In genomic region chr4:70559216-70559830, GRCh38 we compare ENCODE assay signal across 8 cellular contexts. TPM values are rescaled to one million over a fixed set of nuclear protein-coding genes. Genes with fewer than 3 reads are reported as not detected.
DNase-seq lines count a peak whose midpoint lies in the region; ATAC-seq and TF ChIP-seq lines count a peak whose summit lies in the region.

No MANE protein-coding gene starts in this region.

- peak; percentile 3 to 52 (median 30) for DNase-seq in CD8-positive, alpha-beta T cell
- DNase-seq in PC-3 = peak; percentile 79
- peak; percentile 48 for DNase-seq in astrocyte of the spinal cord (ENCODE audit: low read depth, low spot score)
- peak; percentile 58 for DNase-seq in iris pigment epithelial cell (ENCODE audit: low read depth)
- DNase-seq in stimulated activated CD4-positive, alpha-beta T cell treated with anti-CD3 and anti-CD28 coated beads, Interleukin-2, amount 100 ng/mL, for 48 hours = peak; percentile 9 to 27

- no peaks in the 10 kb centered on the region for H3F3A ChIP-seq in PC-3 (ENCODE audit: low read length, unreplicated experiment)

- no peak overlapping the region for H3K4me3 Mint-ChIP-seq in CD8-positive, alpha-beta T cell

- no peak overlapping the region for H3K27ac ChIP-seq in CD8-positive, alpha-beta T cell (ENCODE audit: low read depth, low read length)
- no peak overlapping the region for H3K27ac ChIP-seq in PC-3 (ENCODE audit: low read length)

- POLR2A ChIA-PET in CD8-positive, alpha-beta T cell (lab: Charles Lee) = no interaction called here
- POLR2A ChIA-PET in PC-3 (lab: Charles Lee; ENCODE audit: unreplicated experiment) = interaction anchor here (0.6 kb wide), 1 partner anchor 331 kb away, joined by 3 read pairs; no protein-coding TSS in a partner anchor

- H3K4me3 ChIP-seq in CD8-positive, alpha-beta T cell (ENCODE audit: low read depth, low read length) = no peak overlapping the region
- H3K4me3 ChIP-seq in PC-3 (ENCODE audit: low read length) = no peak overlapping the region
- no peak overlapping the region for H3K4me3 ChIP-seq in astrocyte of the spinal cord (ENCODE audit: low read depth, low read length)

- H3K4me1 Mint-ChIP-seq in CD8-positive, alpha-beta T cell (ENCODE audit: low read depth) = peaks cover 10% of the 10 kb centered on the region

- ATAC-seq in CD8-positive, alpha-beta T cell = no peak
- peak; percentile 73 for ATAC-seq in GM18867 (IDR thresholded peaks at IDR 0.05; ENCODE audit: unreplicated experiment)
- ATAC-seq in HG03460 (IDR thresholded peaks at IDR 0.05; ENCODE audit: unreplicated experiment) = peak; percentile 90
- peak; percentile 82 for ATAC-seq in PC-3
- no peak for ATAC-seq in HG03280 (IDR thresholded peaks at IDR 0.05; ENCODE audit: unreplicated experiment)

- H3K9ac ChIP-seq in PC-3 (ENCODE audit: low read length) = no peak overlapping the region

- H4K20me1 ChIP-seq in PC-3 (ENCODE audit: low read length) = no peaks in the 10 kb centered on the region

- H3K36me3 ChIP-seq in CD8-positive, alpha-beta T cell (ENCODE audit: insufficient read depth, low read length) = no peaks in the 10 kb centered on the region
- no peaks in the 10 kb centered on the region for H3K36me3 ChIP-seq in PC-3 (ENCODE audit: low read depth, low read length)

- peak overlapping the region; percentile 31; the same call in 1 of the 2 replicates for H2AFZ ChIP-seq in PC-3 (ENCODE audit: low read length)

- H3K9me3 Mint-ChIP-seq in CD8-positive, alpha-beta T cell = peaks cover 2% of the 10 kb centered on the region

- H3K27me3 Mint-ChIP-seq in CD8-positive, alpha-beta T cell (ENCODE audit: low read depth) = no peaks in the 10 kb centered on the region

- H3K9me2 ChIP-seq in PC-3 (replicated peaks; ENCODE audit: low read length) = no peaks in the 10 kb centered on the region

- intact Hi-C loops in CD8-positive, alpha-beta T cell (cut with DNase I, micrococcal nuclease) = loop anchor here (2.0 to 5.0 kb wide), 2 partner anchors 871 to 872 kb away; no protein-coding TSS in a partner anchor
- intact Hi-C loops in PC-3 (cut with micrococcal nuclease) = loop anchor here (1.0 to 2.0 kb wide), 4 partner anchors 55 to 869 kb away; no protein-coding TSS in a partner anchor

- TF ChIP-seq CTCF in CD8-positive, alpha-beta T cell (IDR thresholded peaks at IDR 0.05) = peak; percentile 66
- TF ChIP-seq CTCF in PC-3 (conservative IDR thresholded peaks at IDR 0.05; ENCODE audit: low read depth, low read length) (peak; percentile 96), astrocyte of the spinal cord (IDR thresholded peaks at IDR 0.05; ENCODE audit: low read depth, low read length) (peak; percentile 85)

- H3K27me3 ChIP-seq in CD8-positive, alpha-beta T cell (ENCODE audit: insufficient read depth, low read length) = no peaks in the 10 kb centered on the region
- H3K27me3 ChIP-seq in PC-3 (ENCODE audit: low read length) = peaks cover 18% of the 10 kb centered on the region

- no TSS peak for BruUV-seq in PC-3 (replicated peaks; lab: Mats Ljungman, UMichigan)

- no peaks in the 10 kb centered on the region for H3K4me1 ChIP-seq in CD8-positive, alpha-beta T cell (ENCODE audit: insufficient read depth, low read length)
- no peaks in the 10 kb centered on the region for H3K4me1 ChIP-seq in PC-3 (ENCODE audit: insufficient read depth, low read length)

- no peaks in the 10 kb centered on the region for H3K79me2 ChIP-seq in PC-3 (ENCODE audit: low read length)

- no peak overlapping the region for H3K27ac Mint-ChIP-seq in CD8-positive, alpha-beta T cell

- in situ Hi-C loops in astrocyte of the spinal cord (cut with HindIII; ENCODE audit: low sequenced_read_pairs) = no loop called here

- CTCF ChIA-PET in CD8-positive, alpha-beta T cell (lab: Charles Lee) = interaction anchor here (0.7 to 1.1 kb wide), 3 partner anchors 12 to 82 kb away, joined by 3 to 4 read pairs (median 4); no protein-coding TSS in a partner anchor
- CTCF ChIA-PET in PC-3 (lab: Charles Lee) = interaction anchor here (0.5 to 0.7 kb wide), 5 partner anchors 53 to 869 kb away, joined by 3 to 4 read pairs (median 4); no protein-coding TSS in a partner anchor

- no peaks in the 10 kb centered on the region for H3K9me3 ChIP-seq in CD8-positive, alpha-beta T cell (ENCODE audit: low read length)
- H3K9me3 ChIP-seq in PC-3 (ENCODE audit: low read length) = no peaks in the 10 kb centered on the region

- no peak overlapping the region; the same call in 1 of the 2 replicates for H3K4me2 ChIP-seq in PC-3 (ENCODE audit: low read length)

- H3K36me3 Mint-ChIP-seq in CD8-positive, alpha-beta T cell = no peaks in the 10 kb centered on the region

RNA-seq across cellular contexts. Expression of gene AMBN, which starts 32.7 kb away (rescaled TPM):
- total RNA-seq in CD8-positive, alpha-beta T cell = not detected
- not detected in 2 replicates for total RNA-seq in PC-3 (2014; rRNA removed)

RNA-seq across cellular contexts. Expression of gene AMTN, which starts 41.0 kb away (rescaled TPM):
- not detected for total RNA-seq in CD8-positive, alpha-beta T cell
- 0.40 TPM in 1 of 2 replicates, not detected in the other for total RNA-seq in PC-3 (2014; rRNA removed)

Comparison
In these comparisons a context has a peak if more than half of its experiments do, and no peak if none do; other contexts are left out.
1. ATAC-seq: peak in GM18867 (single experiment), HG03460 (single experiment) and PC-3 (single experiment); none in CD8-positive, alpha-beta T cell (single experiment) and HG03280 (single experiment).
2. DNase-seq: peak in every context shown above with its lines; median percentile 79 in PC-3; 58 in iris pigment epithelial cell; 48 in astrocyte of the spinal cord; 30 in CD8-positive, alpha-beta T cell; 18 in stimulated activated CD4-positive, alpha-beta T cell treated with anti-CD3 and anti-CD28 coated beads, Interleukin-2, amount 100 ng/mL, for 48 hours.
3. Peak in every context shown above with its lines, with median percentiles within 50 percentile points of each other: CTCF ChIP-seq.